Comparison of ENCODE assay signal across 29 cellular contexts in the genomic region with DNA sequence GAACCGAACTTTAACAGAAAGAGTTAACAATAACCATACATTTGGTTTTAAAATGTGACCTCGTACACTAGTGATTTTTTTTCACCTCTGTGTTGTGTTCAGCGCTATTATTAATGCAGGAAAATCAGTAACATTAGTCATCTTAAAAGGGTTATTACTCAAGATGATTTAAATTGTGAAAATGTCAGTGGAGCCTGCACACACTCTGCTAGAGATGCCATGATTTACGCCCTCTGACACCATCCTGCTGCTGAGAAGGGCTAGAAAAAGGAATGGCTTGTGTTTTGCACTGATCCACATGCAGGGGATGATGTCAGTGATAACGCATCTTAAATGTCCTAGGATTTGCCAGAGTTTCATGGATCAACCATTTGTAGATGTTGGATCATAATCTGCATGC.
DNase-seq lines count a peak whose midpoint lies in the region; ATAC-seq and TF ChIP-seq lines count a peak whose summit lies in the region.
"Had no signal": no experiment of that assay in that cellular context is flagged by ENCODE, and none has a peak within 500 bp of the region (broad histone marks: within the 10 kb centered on the region; RNA-seq: fewer than 3 reads in every experiment).

No MANE protein-coding gene starts in this region.

- CTCF ChIA-PET in SK-N-SH (lab: Yijun Ruan, JAX), result no interaction called here
- CTCF ChIA-PET in activated CD4-positive, alpha-beta memory T cell treated with anti-CD3 and anti-CD28 coated beads for 36 hours (lab: Charles Lee), result no interaction called here

- ATAC-seq in stimulated activated memory B cell treated with anti-CD40 and anti-IgM and Interleukin-4, amounts not matched to agents 10 μg/mL and 1 μg/mL and 100 μg/mL, for 72 hours, result no peak
- no peak for ATAC-seq in GM21786 (IDR thresholded peaks at IDR 0.05; ENCODE audit: unreplicated experiment)
- ATAC-seq: left lobe of liver; pancreas; stimulated activated naive CD8-positive, alpha-beta T cell treated with anti-CD3 and anti-CD28 coated beads, Interleukin-15, amount 100 ng/mL, for 72 hours had no signal

- no peaks in the 10 kb centered on the region for H3K79me2 ChIP-seq in SK-N-SH (ENCODE audit: insufficient read depth)

- no peaks in the 10 kb centered on the region for H3K27me3 Mint-ChIP-seq in activated CD4-positive, alpha-beta memory T cell treated with anti-CD3 and anti-CD28 coated beads for 36 hours
- H3K27me3 Mint-ChIP-seq in stimulated activated memory B cell treated with anti-CD40 and anti-IgM and Interleukin-4, amounts not matched to agents 10 μg/mL and 1 μg/mL and 100 μg/mL, for 72 hours, result no peaks in the 10 kb centered on the region
- H3K27me3 Mint-ChIP-seq: activated naive CD4-positive, alpha-beta T cell treated with anti-CD3 and anti-CD28 coated beads, Interleukin-2, amount 50 U/mL, for 24 hours; CD4-positive, CD25-positive, alpha-beta regulatory T cell; memory B cell; stimulated activated naive CD8-positive, alpha-beta T cell treated with anti-CD3 and anti-CD28 coated beads, Interleukin-15, amount 100 ng/mL, for 72 hours had no signal

- TF ChIP-seq RAD21 in SK-N-SH (IDR thresholded peaks at IDR 0.05; ENCODE audit: low read length), result no peak

- no peak overlapping the region for H3K27ac ChIP-seq in SK-N-SH (ENCODE audit: low read depth in 2 of 2, low read length in 1 of 2)
- H3K27ac ChIP-seq: breast epithelium, HL-60, neural progenitor cell, pancreas, thoracic aorta had no signal

- no peak overlapping the region for H3K9ac ChIP-seq in SK-N-SH
- H3K9ac ChIP-seq: neural progenitor cell had no signal

- no peaks in the 10 kb centered on the region for H3K9me3 ChIP-seq in SK-N-SH
- H3K9me3 ChIP-seq: breast epithelium, pancreas, thoracic aorta had no signal

- H3K36me3 Mint-ChIP-seq in activated CD4-positive, alpha-beta memory T cell treated with anti-CD3 and anti-CD28 coated beads for 36 hours, result peaks cover 28% of the 10 kb centered on the region
- H3K36me3 Mint-ChIP-seq in stimulated activated memory B cell treated with anti-CD40 and anti-IgM and Interleukin-4, amounts not matched to agents 10 μg/mL and 1 μg/mL and 100 μg/mL, for 72 hours, result peaks cover 72% of the 10 kb centered on the region

- DNase-seq in NCI-H82 (lab: John Stamatoyannopoulos, UW) (peak; percentile 4), NCI-H82 treated with DMSO at 0.1 percent for 48 hours (lab: John Stamatoyannopoulos, UW; ENCODE audit: unreplicated experiment) (no peak), SK-N-SH (no peak), foreskin fibroblast (peak; percentile 14), DMS 273 treated with DMSO at 0.1 percent for 48 hours (lab: John Stamatoyannopoulos, UW) (no peak)
- DNase-seq in activated CD4-positive, alpha-beta memory T cell treated with anti-CD3 and anti-CD28 coated beads for 36 hours, result no peak
- DNase-seq: activated CD4-positive, alpha-beta T cell treated with anti-CD3 and anti-CD28 coated beads for 48 hours; CD4-positive, CD25-positive, alpha-beta regulatory T cell; DND-41; H7; NCI-H1048; NCI-H187 treated with DMSO at 0.1 percent for 48 hours; NCI-H524 treated with DMSO at 0.1 percent for 48 hours; pancreas; SIG-M5; stimulated activated CD4-positive, alpha-beta T cell treated with anti-CD3 and anti-CD28 coated beads, Interleukin-2, amount 100 ng/mL, for 24 hours; stimulated activated CD8-positive, alpha-beta memory T cell treated with anti-CD3 and anti-CD28 coated beads, Interleukin-4, amount 100 ng/mL, for 48 hours; stimulated activated naive CD8-positive, alpha-beta T cell treated with anti-CD3 and anti-CD28 coated beads, Interleukin-15, amount 100 ng/mL, for 72 hours; T1000 had no signal

- no peaks in the 10 kb centered on the region for H4K20me1 ChIP-seq in SK-N-SH (ENCODE audit: insufficient read depth)

- peaks cover 4% of the 10 kb centered on the region for H3K4me1 Mint-ChIP-seq in activated CD4-positive, alpha-beta memory T cell treated with anti-CD3 and anti-CD28 coated beads for 36 hours (ENCODE audit: low read depth)
- peaks cover 22% of the 10 kb centered on the region for H3K4me1 Mint-ChIP-seq in stimulated activated memory B cell treated with anti-CD40 and anti-IgM and Interleukin-4, amounts not matched to agents 10 μg/mL and 1 μg/mL and 100 μg/mL, for 72 hours
- H3K4me1 Mint-ChIP-seq: activated naive CD4-positive, alpha-beta T cell treated with anti-CD3 and anti-CD28 coated beads, Interleukin-2, amount 50 U/mL, for 24 hours; stimulated activated naive CD8-positive, alpha-beta T cell treated with anti-CD3 and anti-CD28 coated beads, Interleukin-15, amount 100 ng/mL, for 72 hours had no signal

- peak in 1 of 2 experiments; percentile 51; a peak in 2 of 4 replicates for TF ChIP-seq EP300 in SK-N-SH (IDR thresholded peaks at IDR 0.05; ENCODE audit: borderline replicate concordance in 1 of 2, low read depth in 1 of 2, low read length in 1 of 2)

- no peak for TF ChIP-seq CTCF in SK-N-SH (IDR thresholded peaks at IDR 0.05)
- TF ChIP-seq CTCF in foreskin fibroblast (IDR thresholded peaks at IDR 0.05; ENCODE audit: low read depth, low read length), result no peak

- no peaks in the 10 kb centered on the region for H3K36me3 ChIP-seq in SK-N-SH (replicated peaks in 1 of 2; ENCODE audit: control insufficient read depth in 1 of 2, insufficient read depth in 2 of 2, low read length in 1 of 2)
- H3K36me3 ChIP-seq: breast epithelium, neural progenitor cell had no signal

- no peak overlapping the region for H3K4me3 Mint-ChIP-seq in activated CD4-positive, alpha-beta memory T cell treated with anti-CD3 and anti-CD28 coated beads for 36 hours
- H3K4me3 Mint-ChIP-seq in stimulated activated memory B cell treated with anti-CD40 and anti-IgM and Interleukin-4, amounts not matched to agents 10 μg/mL and 1 μg/mL and 100 μg/mL, for 72 hours, result no peak overlapping the region
- H3K4me3 Mint-ChIP-seq: activated naive CD4-positive, alpha-beta T cell treated with anti-CD3 and anti-CD28 coated beads, Interleukin-2, amount 50 U/mL, for 24 hours; CD4-positive, CD25-positive, alpha-beta regulatory T cell; memory B cell; neural progenitor cell; stimulated activated naive CD8-positive, alpha-beta T cell treated with anti-CD3 and anti-CD28 coated beads, Interleukin-15, amount 100 ng/mL, for 72 hours had no signal

- H3K4me3 ChIP-seq in SK-N-SH (ENCODE audit: low read depth in 2 of 2, low read length in 1 of 2) (no peak overlapping the region), foreskin fibroblast (ENCODE audit: low read depth in 1 of 2, low read length in 2 of 2) (no peak overlapping the region)
- H3K4me3 ChIP-seq: breast epithelium, neural progenitor cell, pancreas, smooth muscle cell, thoracic aorta had no signal

- no peaks in the 10 kb centered on the region for H3F3A ChIP-seq in SK-N-SH (replicated peaks; ENCODE audit: insufficient read depth)

- 55% methylated on average over 5 of the region's 5 CpGs for WGBS in SK-N-SH (ENCODE audit: low lambda C conversion rate)

- intact Hi-C loops in activated CD4-positive, alpha-beta memory T cell treated with anti-CD3 and anti-CD28 coated beads for 36 hours (cut with micrococcal nuclease), result no loop called here

- no peaks in the 10 kb centered on the region for H3K9me2 ChIP-seq in SK-N-SH

- H3K27ac Mint-ChIP-seq in activated CD4-positive, alpha-beta memory T cell treated with anti-CD3 and anti-CD28 coated beads for 36 hours, result no peak overlapping the region
- H3K27ac Mint-ChIP-seq in stimulated activated memory B cell treated with anti-CD40 and anti-IgM and Interleukin-4, amounts not matched to agents 10 μg/mL and 1 μg/mL and 100 μg/mL, for 72 hours, result no peak overlapping the region
- H3K27ac Mint-ChIP-seq: activated naive CD4-positive, alpha-beta T cell treated with anti-CD3 and anti-CD28 coated beads, Interleukin-2, amount 50 U/mL, for 24 hours; CD4-positive, CD25-positive, alpha-beta regulatory T cell; memory B cell; neural progenitor cell; stimulated activated naive CD8-positive, alpha-beta T cell treated with anti-CD3 and anti-CD28 coated beads, Interleukin-15, amount 100 ng/mL, for 72 hours had no signal

- H3K27me3 ChIP-seq in SK-N-SH (ENCODE audit: insufficient read depth), result no peaks in the 10 kb centered on the region
- H3K27me3 ChIP-seq: breast epithelium, neural progenitor cell, pancreas had no signal

- peaks cover 5 to 9% of the 10 kb centered on the region in 2 experiments; a peak in 3 of 4 replicates for H3K4me1 ChIP-seq in SK-N-SH (ENCODE audit: control insufficient read depth in 1 of 2, insufficient read depth in 2 of 2, low read depth in 1 of 2, low read length in 1 of 2)
- H3K4me1 ChIP-seq: breast epithelium, neural progenitor cell, pancreas had no signal

- POLR2A ChIA-PET in SK-N-SH (lab: Yijun Ruan, JAX), result no interaction called here
- POLR2A ChIA-PET in activated CD4-positive, alpha-beta memory T cell treated with anti-CD3 and anti-CD28 coated beads for 36 hours (lab: Charles Lee), result no interaction called here

- no peak overlapping the region for H2AFZ ChIP-seq in SK-N-SH (ENCODE audit: low read depth)
- H2AFZ ChIP-seq: neural progenitor cell had no signal

- H3K9me3 Mint-ChIP-seq in activated CD4-positive, alpha-beta memory T cell treated with anti-CD3 and anti-CD28 coated beads for 36 hours, result no peaks in the 10 kb centered on the region
- no peaks in the 10 kb centered on the region for H3K9me3 Mint-ChIP-seq in stimulated activated memory B cell treated with anti-CD40 and anti-IgM and Interleukin-4, amounts not matched to agents 10 μg/mL and 1 μg/mL and 100 μg/mL, for 72 hours
- H3K9me3 Mint-ChIP-seq: activated naive CD4-positive, alpha-beta T cell treated with anti-CD3 and anti-CD28 coated beads, Interleukin-2, amount 50 U/mL, for 24 hours; CD4-positive, CD25-positive, alpha-beta regulatory T cell; memory B cell; neural progenitor cell; stimulated activated naive CD8-positive, alpha-beta T cell treated with anti-CD3 and anti-CD28 coated beads, Interleukin-15, amount 100 ng/mL, for 72 hours had no signal

- no peak overlapping the region for H3K4me2 ChIP-seq in SK-N-SH
- H3K4me2 ChIP-seq: neural progenitor cell, smooth muscle cell had no signal

TF ChIP-seq in SK-N-SH, 30 proteins besides CTCF, POLR2A, EP300 and RAD21 (continues in another document):
- TF ChIP-seq JUND (IDR thresholded peaks at IDR 0.05), result 0 out of 2 replicates have a peak, but pooled peaks have one; percentile 14
- 0 out of 2 replicates have a peak, but pooled peaks have one; percentile 5 for TF ChIP-seq FOSL2 (IDR thresholded peaks at IDR 0.05; ENCODE audit: borderline replicate concordance, low read depth)
- TF ChIP-seq MEF2A (IDR thresholded peaks at IDR 0.05; ENCODE audit: borderline replicate concordance, low read depth), result no peak
- TF ChIP-seq, protein P1, sequence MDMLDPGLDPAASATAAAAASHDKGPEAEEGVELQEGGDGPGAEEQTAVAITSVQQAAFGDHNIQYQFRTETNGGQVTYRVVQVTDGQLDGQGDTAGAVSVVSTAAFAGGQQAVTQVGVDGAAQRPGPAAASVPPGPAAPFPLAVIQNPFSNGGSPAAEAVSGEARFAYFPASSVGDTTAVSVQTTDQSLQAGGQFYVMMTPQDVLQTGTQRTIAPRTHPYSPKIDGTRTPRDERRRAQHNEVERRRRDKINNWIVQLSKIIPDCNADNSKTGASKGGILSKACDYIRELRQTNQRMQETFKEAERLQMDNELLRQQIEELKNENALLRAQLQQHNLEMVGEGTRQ (IDR thresholded peaks at IDR 0.05; ENCODE audit: borderline replicate concordance, low read depth, low read length), result no peak
- TF ChIP-seq TCF12 (IDR thresholded peaks at IDR 0.05), result peak; percentile 54

Comparison
In these comparisons a context has a peak if more than half of its experiments do, and no peak if none do; other contexts are left out.
1. DNase-seq: peak in NCI-H82 (single experiment) and foreskin fibroblast (2 of 2); none in NCI-H82 treated with DMSO at 0.1 percent for 48 hours (single experiment), SK-N-SH (single experiment), activated CD4-positive, alpha-beta memory T cell treated with anti-CD3 and anti-CD28 coated beads for 36 hours (single experiment) and DMS 273 treated with DMSO at 0.1 percent for 48 hours (single experiment).